In genomic region chr21:45407629-45408247, GRCh38 we compare ENCODE assay signal across 3 cellular contexts.
TF ChIP-seq lines count a peak whose summit lies in the region.

No MANE protein-coding gene starts in this region.

TF ChIP-seq in A549, 52 proteins besides CTCF, POLR2A, EP300 and RAD21:
- TF ChIP-seq HEYL (CRISPR knock-in tag; IDR thresholded peaks at IDR 0.05) (no peak), ZNF302 (CRISPR knock-in tag; IDR thresholded peaks at IDR 0.05) (no peak), CHD4 (IDR thresholded peaks at IDR 0.05; ENCODE audit: borderline replicate concordance) (no peak), HOXB13 (CRISPR knock-in tag; IDR thresholded peaks at IDR 0.05; ENCODE audit: low read depth) (no peak), RCOR1 (IDR thresholded peaks at IDR 0.05; ENCODE audit: low read depth, low read length) (no peak), POLR2AphosphoS2 (conservative IDR thresholded peaks at IDR 0.05; ENCODE audit: low read length) (no peak), KDM1A (IDR thresholded peaks at IDR 0.05; ENCODE audit: low read depth) (no peak), CBX2 (IDR thresholded peaks at IDR 0.05; ENCODE audit: borderline replicate concordance, low read depth) (no peak), BHLHE40 (IDR thresholded peaks at IDR 0.05; ENCODE audit: low read depth, low read length) (no peak)
- TF ChIP-seq, protein P1, sequence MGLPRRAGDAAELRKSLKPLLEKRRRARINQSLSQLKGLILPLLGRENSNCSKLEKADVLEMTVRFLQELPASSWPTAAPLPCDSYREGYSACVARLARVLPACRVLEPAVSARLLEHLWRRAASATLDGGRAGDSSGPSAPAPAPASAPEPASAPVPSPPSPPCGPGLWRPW (IDR thresholded peaks at IDR 0.05) = no peak
TF ChIP-seq in A549: peak in this region for 0.

TF ChIP-seq in Ishikawa, 13 proteins besides CTCF, POLR2A, EP300 and RAD21:
- 0 out of 2 replicates have a peak, but pooled peaks have one; percentile 73 for TF ChIP-seq ZBTB7A (IDR thresholded peaks at IDR 0.05; ENCODE audit: low read depth)
- TF ChIP-seq YY1 (IDR thresholded peaks at IDR 0.05; ENCODE audit: low read depth) = no peak
TF ChIP-seq in Ishikawa: peak in this region for 1.

TF ChIP-seq in H1, 55 proteins besides CTCF, POLR2A, EP300 and RAD21:
- no peak for TF ChIP-seq SUZ12 (IDR thresholded peaks at IDR 0.05; ENCODE audit: low read length)
- TF ChIP-seq, protein P2, sequence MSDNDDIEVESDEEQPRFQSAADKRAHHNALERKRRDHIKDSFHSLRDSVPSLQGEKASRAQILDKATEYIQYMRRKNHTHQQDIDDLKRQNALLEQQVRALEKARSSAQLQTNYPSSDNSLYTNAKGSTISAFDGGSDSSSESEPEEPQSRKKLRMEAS (IDR thresholded peaks at IDR 0.05) = no peak
- TF ChIP-seq SIN3A (conservative IDR thresholded peaks at IDR 0.05 in 1 of 2, IDR thresholded peaks at IDR 0.05 in 1 of 2; ENCODE audit: low read depth in 1 of 2, low read length in 2 of 2) = no peak
- no peak for TF ChIP-seq SAP30 (IDR thresholded peaks at IDR 0.05; ENCODE audit: insufficient read depth, insufficient replicate concordance, low read length)
- TF ChIP-seq PHF8 (conservative IDR thresholded peaks at IDR 0.05; ENCODE audit: low read depth, low read length) = no peak
- TF ChIP-seq TAF1 (IDR thresholded peaks at IDR 0.05; ENCODE audit: low read depth, low read length) = no peak
- TF ChIP-seq KDM5A (IDR thresholded peaks at IDR 0.05; ENCODE audit: low read length) = no peak
- no peak for TF ChIP-seq KDM4A (IDR thresholded peaks at IDR 0.05; ENCODE audit: low read depth, low read length, severe bottlenecking)
- no peak for TF ChIP-seq RBBP5 (IDR thresholded peaks at IDR 0.05; ENCODE audit: borderline replicate concordance, low read depth, low read length)
- no peak for TF ChIP-seq HDAC2 (IDR thresholded peaks at IDR 0.05; ENCODE audit: borderline replicate concordance in 1 of 2, low read depth in 2 of 2, low read length in 2 of 2)
- no peak for TF ChIP-seq HDAC6 (IDR thresholded peaks at IDR 0.05; ENCODE audit: low read depth, low read length)
- TF ChIP-seq MAFK (IDR thresholded peaks at IDR 0.05; ENCODE audit: low read depth, low read length) = no peak
